19 cellular contexts compared by ENCODE assay signal in the genomic region with DNA sequence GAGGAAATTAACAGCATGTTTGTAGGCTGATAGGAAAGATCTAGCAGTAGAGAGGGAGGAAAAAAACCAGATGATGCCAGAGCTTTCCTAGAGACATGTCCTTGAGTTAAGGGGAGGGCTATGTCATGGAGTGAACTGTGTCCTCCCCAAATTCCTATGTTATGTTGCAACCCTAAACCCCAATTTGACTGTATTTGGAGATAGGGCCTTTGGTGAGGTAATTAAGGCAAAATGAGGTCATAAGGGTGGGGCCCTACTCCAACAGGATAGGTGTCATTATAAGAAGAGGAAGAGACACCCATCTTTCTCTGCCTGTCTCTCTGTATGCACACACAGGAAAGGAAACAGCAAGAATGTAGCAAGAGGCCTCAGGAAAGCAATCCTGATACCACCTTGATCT.
A peak's percentile ranks its signal among the peaks of the same experiment; 100 is the strongest.
DNase-seq lines count a peak whose midpoint lies in the region; ATAC-seq, FAIRE-seq and TF ChIP-seq lines count a peak whose summit lies in the region.
"Had no signal": no experiment of that assay in that cellular context is flagged by ENCODE, and none has a peak within 500 bp of the region (broad histone marks: within the 10 kb centered on the region; RNA-seq: fewer than 3 reads in every experiment).

No MANE protein-coding gene starts in this region.

- H3K4me1 ChIP-seq in A549 (no peaks in the 10 kb centered on the region), foreskin keratinocyte (no peaks in the 10 kb centered on the region)
- H3K4me1 ChIP-seq: HAP-1 had no signal

- H3K27ac ChIP-seq in A549: no peak overlapping the region
- no peak overlapping the region for H3K27ac ChIP-seq in foreskin keratinocyte
- H3K27ac ChIP-seq: HL-60 had no signal

- no peak overlapping the region for H3K4me3 Mint-ChIP-seq in activated T-cell treated with anti-CD3 and anti-CD28 coated beads, Interleukin-2, amount 50 U/mL, for 72 hours
- no peak overlapping the region for H3K4me3 Mint-ChIP-seq in naive thymus-derived CD8-positive, alpha-beta T cell
- H3K4me3 Mint-ChIP-seq: B cell; CD4-positive, alpha-beta T cell had no signal

- peaks cover 1% of the 10 kb centered on the region for H3K4me1 Mint-ChIP-seq in activated T-cell treated with anti-CD3 and anti-CD28 coated beads, Interleukin-2, amount 50 U/mL, for 72 hours (ENCODE audit: low read depth)
- peaks cover 1 to 12% (median 8%) of the 10 kb centered on the region in 4 donors for H3K4me1 Mint-ChIP-seq in naive thymus-derived CD8-positive, alpha-beta T cell
- H3K4me1 Mint-ChIP-seq: B cell had no signal

- DNase-seq in A549 (ENCODE audit: low read depth in 1 of 2, low spot score in 1 of 2) (no peak), HCEC 1CT (peak; percentile 18), amniotic epithelial cell (ENCODE audit: low read depth) (peak; percentile 36), foreskin keratinocyte (peak; percentile 4 to 20), mucosa of gallbladder (ENCODE audit: low spot score) (no peak)
- DNase-seq in activated T-cell treated with anti-CD3 and anti-CD28 coated beads, Interleukin-2, amount 50 U/mL, for 72 hours: no peak
- DNase-seq in naive thymus-derived CD8-positive, alpha-beta T cell: no peak
- DNase-seq: 8988T; ACHN; C1 segment of cervical spinal cord; Calu3; CD4-positive, alpha-beta T cell; DMS 273 treated with DMSO at 0.1 percent for 48 hours; GOT3 had no signal

- no peak overlapping the region for H3K4me2 ChIP-seq in A549

- H3K36me3 Mint-ChIP-seq in activated T-cell treated with anti-CD3 and anti-CD28 coated beads, Interleukin-2, amount 50 U/mL, for 72 hours (ENCODE audit: insufficient read depth in 2 of 2): no peaks in the 10 kb centered on the region
- no peaks in the 10 kb centered on the region for H3K36me3 Mint-ChIP-seq in naive thymus-derived CD8-positive, alpha-beta T cell

- no peaks in the 10 kb centered on the region for H3K27me3 Mint-ChIP-seq in activated T-cell treated with anti-CD3 and anti-CD28 coated beads, Interleukin-2, amount 50 U/mL, for 72 hours (ENCODE audit: low read depth)
- H3K27me3 Mint-ChIP-seq in naive thymus-derived CD8-positive, alpha-beta T cell: peaks cover 0 to 3% (median 0%) of the 10 kb centered on the region in 5 donors
- H3K27me3 Mint-ChIP-seq: CD4-positive, alpha-beta T cell had no signal

- TF ChIP-seq POLR2A in A549 (IDR thresholded peaks at IDR 0.05; ENCODE audit: low read length): no peak

- TF ChIP-seq RAD21 in A549 (conservative IDR thresholded peaks at IDR 0.05 in 1 of 2, IDR thresholded peaks at IDR 0.05 in 1 of 2): no peak

- POLR2A ChIA-PET in A549 (lab: Yijun Ruan, JAX): no interaction called here
- POLR2A ChIA-PET in naive thymus-derived CD8-positive, alpha-beta T cell (lab: Charles Lee): no interaction called here

- H3K27ac Mint-ChIP-seq in activated T-cell treated with anti-CD3 and anti-CD28 coated beads, Interleukin-2, amount 50 U/mL, for 72 hours: no peak overlapping the region
- H3K27ac Mint-ChIP-seq in naive thymus-derived CD8-positive, alpha-beta T cell: no peak overlapping the region
- H3K27ac Mint-ChIP-seq: B cell; CD4-positive, alpha-beta T cell had no signal

- H3K9me3 ChIP-seq in A549: no peaks in the 10 kb centered on the region
- H3K9me3 ChIP-seq: HAP-1 had no signal

- no peak for ATAC-seq in A549
- no peak for ATAC-seq in foreskin keratinocyte
- no peak for ATAC-seq in activated T-cell treated with anti-CD3 and anti-CD28 coated beads, Interleukin-2, amount 50 U/mL, for 72 hours (replicated peaks in 1 of 2)
- ATAC-seq in naive thymus-derived CD8-positive, alpha-beta T cell: no peak
- ATAC-seq: K562 had no signal

- TF ChIP-seq CTCF in A549 (IDR thresholded peaks at IDR 0.05) (no peak), foreskin keratinocyte (conservative IDR thresholded peaks at IDR 0.05) (no peak)

- FAIRE-seq in A549 (lab: Jason Lieb, UNC): peak; percentile 63
- FAIRE-seq: G401.6, K562 had no signal

- TF ChIP-seq EP300 in A549 (IDR thresholded peaks at IDR 0.05): no peak

- CTCF ChIA-PET in A549 (lab: Yijun Ruan, JAX): interaction anchor here (0.6 to 1.4 kb wide), 3 partner anchors 12 to 350 kb away, joined by 3 read pairs; no protein-coding TSS in a partner anchor

- H3K9me3 Mint-ChIP-seq in activated T-cell treated with anti-CD3 and anti-CD28 coated beads, Interleukin-2, amount 50 U/mL, for 72 hours: peaks cover 0 to 3% of the 10 kb centered on the region in 2 donors
- H3K9me3 Mint-ChIP-seq in naive thymus-derived CD8-positive, alpha-beta T cell: peaks cover 0 to 5% (median 0%) of the 10 kb centered on the region in 9 donors
- H3K9me3 Mint-ChIP-seq: CD4-positive, alpha-beta T cell had no signal

- H3K4me3 ChIP-seq in A549: no peak overlapping the region
- H3K4me3 ChIP-seq: HAP-1, K562 had no signal

- peaks cover 22% of the 10 kb centered on the region for H3K27me3 ChIP-seq in foreskin keratinocyte

TF ChIP-seq in A549, 52 proteins besides CTCF, POLR2A, EP300 and RAD21:
- TF ChIP-seq, protein P1, sequence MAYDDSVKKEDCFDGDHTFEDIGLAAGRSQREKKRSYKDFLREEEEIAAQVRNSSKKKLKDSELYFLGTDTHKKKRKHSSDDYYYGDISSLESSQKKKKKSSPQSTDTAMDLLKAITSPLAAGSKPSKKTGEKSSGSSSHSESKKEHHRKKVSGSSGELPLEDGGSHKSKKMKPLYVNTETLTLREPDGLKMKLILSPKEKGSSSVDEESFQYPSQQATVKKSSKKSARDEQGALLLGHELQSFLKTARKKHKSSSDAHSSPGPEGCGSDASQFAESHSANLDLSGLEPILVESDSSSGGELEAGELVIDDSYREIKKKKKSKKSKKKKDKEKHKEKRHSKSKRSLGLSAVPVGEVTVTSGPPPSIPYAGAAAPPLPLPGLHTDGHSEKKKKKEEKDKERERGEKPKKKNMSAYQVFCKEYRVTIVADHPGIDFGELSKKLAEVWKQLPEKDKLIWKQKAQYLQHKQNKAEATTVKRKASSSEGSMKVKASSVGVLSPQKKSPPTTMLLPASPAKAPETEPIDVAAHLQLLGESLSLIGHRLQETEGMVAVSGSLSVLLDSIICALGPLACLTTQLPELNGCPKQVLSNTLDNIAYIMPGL (CRISPR knock-in tag; IDR thresholded peaks at IDR 0.05; ENCODE audit: borderline replicate concordance): no peak
- TF ChIP-seq, protein P2, sequence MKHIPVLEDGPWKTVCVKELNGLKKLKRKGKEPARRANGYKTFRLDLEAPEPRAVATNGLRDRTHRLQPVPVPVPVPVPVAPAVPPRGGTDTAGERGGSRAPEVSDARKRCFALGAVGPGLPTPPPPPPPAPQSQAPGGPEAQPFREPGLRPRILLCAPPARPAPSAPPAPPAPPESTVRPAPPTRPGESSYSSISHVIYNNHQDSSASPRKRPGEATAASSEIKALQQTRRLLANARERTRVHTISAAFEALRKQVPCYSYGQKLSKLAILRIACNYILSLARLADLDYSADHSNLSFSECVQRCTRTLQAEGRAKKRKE (CRISPR knock-in tag; IDR thresholded peaks at IDR 0.05; ENCODE audit: low read depth): no peak
- TF ChIP-seq, protein P3, sequence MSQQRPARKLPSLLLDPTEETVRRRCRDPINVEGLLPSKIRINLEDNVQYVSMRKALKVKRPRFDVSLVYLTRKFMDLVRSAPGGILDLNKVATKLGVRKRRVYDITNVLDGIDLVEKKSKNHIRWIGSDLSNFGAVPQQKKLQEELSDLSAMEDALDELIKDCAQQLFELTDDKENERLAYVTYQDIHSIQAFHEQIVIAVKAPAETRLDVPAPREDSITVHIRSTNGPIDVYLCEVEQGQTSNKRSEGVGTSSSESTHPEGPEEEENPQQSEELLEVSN (IDR thresholded peaks at IDR 0.05; ENCODE audit: borderline replicate concordance, low read depth): no peak
- TF ChIP-seq GATA3 (IDR thresholded peaks at IDR 0.05; ENCODE audit: borderline replicate concordance): no peak
- TF ChIP-seq HOXB5 (CRISPR knock-in tag; IDR thresholded peaks at IDR 0.05): no peak
- no peak for TF ChIP-seq FOSL2 (IDR thresholded peaks at IDR 0.05)
- no peak for TF ChIP-seq FOSL2 (CRISPR knock-in tag; IDR thresholded peaks at IDR 0.05)

Comparison
In these comparisons a context has a peak if more than half of its experiments do, and no peak if none do; other contexts are left out.
1. DNase-seq: peak in HCEC 1CT (single experiment), amniotic epithelial cell (single experiment) and foreskin keratinocyte (2 of 2); none in A549 (0 of 2), activated T-cell treated with anti-CD3 and anti-CD28 coated beads, Interleukin-2, amount 50 U/mL, for 72 hours (0 of 2), naive thymus-derived CD8-positive, alpha-beta T cell (0 of 10) and mucosa of gallbladder (single experiment).